In the genomic region with DNA sequence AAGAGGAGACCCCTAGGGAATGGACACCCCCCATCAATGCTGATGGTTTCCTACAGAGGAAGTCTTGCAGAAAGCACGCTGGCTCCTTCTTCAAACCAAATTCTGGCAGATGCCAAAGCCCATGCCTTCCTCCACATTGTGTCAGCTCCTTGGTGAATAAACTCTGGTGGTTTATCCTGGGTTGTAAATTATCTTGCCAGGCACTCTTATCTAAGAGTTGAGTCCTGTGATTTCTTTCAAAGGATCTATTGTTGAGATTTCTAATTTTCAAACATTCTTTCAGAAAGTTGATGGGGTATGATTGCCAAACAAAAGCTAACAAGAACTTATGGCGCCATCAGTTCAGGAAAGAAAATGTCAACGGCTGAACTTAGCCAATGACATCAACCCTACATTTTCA, we compare ENCODE assay signal across 30 cellular contexts.
"Had no signal": no experiment of that assay in that cellular context is flagged by ENCODE, and none has a peak within 500 bp of the region (broad histone marks: within the 10 kb centered on the region; RNA-seq: fewer than 3 reads in every experiment).

No MANE protein-coding gene starts in this region.

- H3K4me1 Mint-ChIP-seq: naive thymus-derived CD8-positive, alpha-beta T cell; stimulated activated effector memory CD8-positive, alpha-beta T cell treated with anti-CD3 and anti-CD28 coated beads, Interleukin-12 subunit alpha, Interleukin-12 subunit beta, amount 100 ng/mL, for 72 hours; stimulated activated naive B cell treated with anti-CD40 and anti-IgM and Interleukin-4, amounts not matched to agents 10 μg/mL and 1 μg/mL and 100 μg/mL, for 72 hours had no signal

- H3K27me3 Mint-ChIP-seq: natural killer cell treated with Interleukin-12 subunit alpha and Interleukin-12 subunit beta and Interleukin-15 and Interleukin-18, amount 100 ng/mL, for 72 hours had no signal

- H3K36me3 Mint-ChIP-seq: naive thymus-derived CD8-positive, alpha-beta T cell; natural killer cell treated with Interleukin-12 subunit alpha and Interleukin-12 subunit beta and Interleukin-15 and Interleukin-18, amount 100 ng/mL, for 72 hours; neural progenitor cell; stimulated activated effector memory CD8-positive, alpha-beta T cell treated with anti-CD3 and anti-CD28 coated beads, Interleukin-12 subunit alpha, Interleukin-12 subunit beta, amount 100 ng/mL, for 72 hours; stimulated activated naive B cell treated with anti-CD40 and anti-IgM and Interleukin-4, amounts not matched to agents 10 μg/mL and 1 μg/mL and 100 μg/mL, for 72 hours had no signal

- H3K79me2 ChIP-seq: parathyroid adenoma had no signal

- H3K36me3 ChIP-seq: neural progenitor cell, neutrophil, right lobe of liver, sigmoid colon, stomach, thoracic aorta, thyroid gland, tibial nerve, upper lobe of left lung, vagina had no signal

- H3K27me3 ChIP-seq: neural progenitor cell, neutrophil, right lobe of liver, thyroid gland, tibial nerve, upper lobe of left lung, vagina had no signal

- H3K27ac ChIP-seq: neural progenitor cell, neutrophil, parathyroid adenoma, psoas muscle, right lobe of liver, sigmoid colon, stomach, thoracic aorta, thyroid gland, tibial nerve, upper lobe of left lung, vagina had no signal

- H3K9ac ChIP-seq: neural progenitor cell, parathyroid adenoma had no signal

- FAIRE-seq: small intestine, urothelium cell line had no signal

- H3K4me3 Mint-ChIP-seq: naive thymus-derived CD8-positive, alpha-beta T cell; natural killer cell treated with Interleukin-12 subunit alpha and Interleukin-12 subunit beta and Interleukin-15 and Interleukin-18, amount 100 ng/mL, for 72 hours; nephron progenitor cell; neural progenitor cell; stimulated activated effector memory CD8-positive, alpha-beta T cell treated with anti-CD3 and anti-CD28 coated beads, Interleukin-12 subunit alpha, Interleukin-12 subunit beta, amount 100 ng/mL, for 72 hours; stimulated activated naive B cell treated with anti-CD40 and anti-IgM and Interleukin-4, amounts not matched to agents 10 μg/mL and 1 μg/mL and 100 μg/mL, for 72 hours; stimulated activated naive CD8-positive, alpha-beta T cell treated with anti-CD3 and anti-CD28 coated beads, Interleukin-15, Interleukin-2, amounts not matched to agents 100 ng/mL and 50 ng/mL, for 24 hours had no signal

- H3K4me1 ChIP-seq: parathyroid adenoma, psoas muscle, right lobe of liver, sigmoid colon, stomach, thyroid gland, tibial nerve, upper lobe of left lung, vagina had no signal

- ATAC-seq: naive thymus-derived CD8-positive, alpha-beta T cell; natural killer cell treated with Interleukin-12 subunit alpha and Interleukin-12 subunit beta and Interleukin-15 and Interleukin-18, amount 100 ng/mL, for 72 hours; psoas muscle; right cardiac atrium; right lobe of liver; stimulated activated effector memory CD8-positive, alpha-beta T cell treated with anti-CD3 and anti-CD28 coated beads, Interleukin-12 subunit alpha, Interleukin-12 subunit beta, amount 100 ng/mL, for 72 hours; stimulated activated naive B cell treated with anti-CD40 and anti-IgM and Interleukin-4, amounts not matched to agents 10 μg/mL and 1 μg/mL and 100 μg/mL, for 72 hours had no signal

- H3K9me3 Mint-ChIP-seq: natural killer cell treated with Interleukin-12 subunit alpha and Interleukin-12 subunit beta and Interleukin-15 and Interleukin-18, amount 100 ng/mL, for 72 hours; stimulated activated naive CD8-positive, alpha-beta T cell treated with anti-CD3 and anti-CD28 coated beads, Interleukin-15, Interleukin-2, amounts not matched to agents 100 ng/mL and 50 ng/mL, for 24 hours had no signal

- DNase-seq: naive thymus-derived CD8-positive, alpha-beta T cell; nephron progenitor cell; nucleus accumbens; posterior cingulate gyrus; psoas muscle; right cardiac atrium; right lobe of liver; sigmoid colon; small intestine; stimulated activated CD4-positive, alpha-beta T cell treated with anti-CD3 and anti-CD28 coated beads, Interleukin-15, amount 100 ng/mL, for 24 hours; stimulated activated CD4-positive, alpha-beta T cell treated with anti-CD3 and anti-CD28 coated beads, Interleukin-2, amount 100 ng/mL, for 24 hours; stimulated activated CD4-positive, alpha-beta T cell treated with anti-CD3 and anti-CD28 coated beads, Interleukin-2, amount 100 ng/mL, for 48 hours; stimulated activated CD4-positive, alpha-beta T cell treated with anti-CD3 and anti-CD28 coated beads, Interleukin-4, amount 100 ng/mL, for 24 hours; stimulated activated naive B cell treated with anti-CD40 and anti-IgM and Interleukin-4, amounts not matched to agents 10 μg/mL and 1 μg/mL and 100 μg/mL, for 72 hours; stimulated activated naive CD4-positive, alpha-beta T cell treated with Interleukin-2 at 50 U/mL for 16 hours; stomach; thyroid gland; trophoblast cell; upper lobe of left lung had no signal

- H3K9me3 ChIP-seq: neutrophil, psoas muscle, right lobe of liver, thoracic aorta, thyroid gland, upper lobe of left lung, vagina had no signal

- H3K4me3 ChIP-seq: neural progenitor cell, psoas muscle, right lobe of liver, sigmoid colon, stomach, thoracic aorta, thyroid gland, tibial nerve, upper lobe of left lung, vagina had no signal

- H2AFZ ChIP-seq: neural progenitor cell, parathyroid adenoma had no signal

- H3K27ac Mint-ChIP-seq: naive thymus-derived CD8-positive, alpha-beta T cell; natural killer cell treated with Interleukin-12 subunit alpha and Interleukin-12 subunit beta and Interleukin-15 and Interleukin-18, amount 100 ng/mL, for 72 hours; nephron progenitor cell; neural progenitor cell; progenitor cell of endocrine pancreas; stimulated activated effector memory CD8-positive, alpha-beta T cell treated with anti-CD3 and anti-CD28 coated beads, Interleukin-12 subunit alpha, Interleukin-12 subunit beta, amount 100 ng/mL, for 72 hours; stimulated activated naive CD8-positive, alpha-beta T cell treated with anti-CD3 and anti-CD28 coated beads, Interleukin-15, Interleukin-2, amounts not matched to agents 100 ng/mL and 50 ng/mL, for 24 hours had no signal
